ENCODE assay signal across 8 cellular contexts in genomic region chr20:36466089-36466488, GRCh38.
DNase-seq lines count a peak whose midpoint lies in the region; ATAC-seq and TF ChIP-seq lines count a peak whose summit lies in the region.

No MANE protein-coding gene starts in this region.

- no peak overlapping the region for H2AFZ ChIP-seq in PC-3 (ENCODE audit: low read length)

- H3K9me3 ChIP-seq in CD4-positive, alpha-beta memory T cell (ENCODE audit: control insufficient read depth in 1 of 2, low read length in 2 of 2), result no peaks in the 10 kb centered on the region
- H3K9me3 ChIP-seq in PC-3 (ENCODE audit: low read length) (no peaks in the 10 kb centered on the region), duodenal mucosa (ENCODE audit: control insufficient read depth in 1 of 2, low read length in 2 of 2) (no peaks in the 10 kb centered on the region), prostate gland (no peaks in the 10 kb centered on the region)

- H3K9ac ChIP-seq in PC-3 (ENCODE audit: low read length) (peak overlapping the region; percentile 57), duodenal mucosa (ENCODE audit: low read depth in 1 of 2, low read length in 2 of 2) (peak overlapping the region in 1 of 2 donors; percentile 4)

- TF ChIP-seq POLR2A in prostate gland (IDR thresholded peaks at IDR 0.05), result no peak

- H3K4me3 Mint-ChIP-seq in CD4-positive, alpha-beta memory T cell, result peak overlapping the region; percentile 7 to 96 (median 72)

- WGBS in prostate gland, result 40% methylated on average over 3 of the region's 3 CpGs

- H4K20me1 ChIP-seq in PC-3 (ENCODE audit: low read length), result peaks cover 44% of the 10 kb centered on the region

- no peak for TF ChIP-seq CTCF in PC-3 (conservative IDR thresholded peaks at IDR 0.05; ENCODE audit: low read depth, low read length)
- TF ChIP-seq CTCF in prostate gland (IDR thresholded peaks at IDR 0.05), result no peak

- peaks cover 71% of the 10 kb centered on the region for H3K4me1 ChIP-seq in CD4-positive, alpha-beta memory T cell (ENCODE audit: insufficient read depth, low read length)
- H3K4me1 ChIP-seq in PC-3 (ENCODE audit: insufficient read depth, low read length) (peaks cover 50% of the 10 kb centered on the region), duodenal mucosa (ENCODE audit: control insufficient read depth in 1 of 2, insufficient read depth in 2 of 2, low read length in 2 of 2) (peaks cover 74 to 77% of the 10 kb centered on the region in 2 donors), prostate gland (replicated peaks) (peaks cover 14% of the 10 kb centered on the region)

- H3K4me2 ChIP-seq in PC-3 (ENCODE audit: low read length), result peak overlapping the region; percentile 98

- H3K4me3 ChIP-seq in CD4-positive, alpha-beta memory T cell (ENCODE audit: low read length in 2 of 2), result no peak overlapping the region
- peak overlapping the region; percentile 37; the same call in 1 of the 2 replicates for H3K4me3 ChIP-seq in PC-3 (ENCODE audit: low read length)
- peak overlapping the region in 1 of 2 donors; percentile 9 for H3K4me3 ChIP-seq in duodenal mucosa (ENCODE audit: low read depth in 1 of 2, low read length in 2 of 2)
- H3K4me3 ChIP-seq in prostate gland, result no peak overlapping the region

- H3F3A ChIP-seq in PC-3 (ENCODE audit: low read length, unreplicated experiment), result no peaks in the 10 kb centered on the region

- intact Hi-C loops in CD4-positive, alpha-beta memory T cell (cut with micrococcal nuclease), result loop anchor here (2.0 kb wide), 1 partner anchor 27 kb away; no protein-coding TSS in a partner anchor
- intact Hi-C loops in PC-3 (cut with micrococcal nuclease) (no loop called here), prostate gland (cut with DNase I) (loop anchor here (5.0 to 10.0 kb wide), 2 partner anchors 61 to 139 kb away; partner anchors contain the start of gene RAB5IF)

- peak in 1 of 5 donors; percentile 1 for DNase-seq in CD4-positive, alpha-beta memory T cell
- no peak for DNase-seq in PC-3
- DNase-seq in prostate gland (ENCODE audit: low spot score), result no peak
- no peak for DNase-seq in C1 segment of cervical spinal cord (lab: John Stamatoyannopoulos, UW)
- DNase-seq in NCI-H748 treated with DMSO at 0.1 percent for 48 hours (lab: John Stamatoyannopoulos, UW), result no peak
- no peak for DNase-seq in HK-2 (ENCODE audit: unreplicated experiment)
- no peak for DNase-seq in D341Med (ENCODE audit: low spot score)

- no TSS peak for BruUV-seq in PC-3 (replicated peaks; lab: Mats Ljungman, UMichigan)

- POLR2A ChIA-PET in CD4-positive, alpha-beta memory T cell (lab: Charles Lee; ENCODE audit: partially characterized antibody), result interaction anchor here (2.5 to 5.5 kb wide), 2 partner anchors 26 to 139 kb away, joined by 8 to 33 read pairs; partner anchors contain the start of gene RAB5IF
- POLR2A ChIA-PET in PC-3 (lab: Charles Lee; ENCODE audit: unreplicated experiment), result no interaction called here

- no peak for ATAC-seq in PC-3

- H3K27me3 Mint-ChIP-seq in CD4-positive, alpha-beta memory T cell, result no peaks in the 10 kb centered on the region

- no peaks in the 10 kb centered on the region for H3K9me2 ChIP-seq in PC-3 (replicated peaks; ENCODE audit: low read length)

- H3K79me2 ChIP-seq in PC-3 (ENCODE audit: low read length), result peaks cover 87% of the 10 kb centered on the region

- no peaks in the 10 kb centered on the region for H3K27me3 ChIP-seq in CD4-positive, alpha-beta memory T cell (ENCODE audit: insufficient read depth, low read length)
- H3K27me3 ChIP-seq in PC-3 (ENCODE audit: low read length) (no peaks in the 10 kb centered on the region), duodenal mucosa (ENCODE audit: control insufficient read depth in 1 of 2, insufficient read depth in 2 of 2, low read length in 2 of 2) (no peaks in the 10 kb centered on the region), prostate gland (replicated peaks; ENCODE audit: insufficient read depth) (no peaks in the 10 kb centered on the region)

- H3K4me1 Mint-ChIP-seq in CD4-positive, alpha-beta memory T cell, result peaks cover 50 to 88% (median 74%) of the 10 kb centered on the region in 4 donors

- no peaks in the 10 kb centered on the region for H3K9me3 Mint-ChIP-seq in CD4-positive, alpha-beta memory T cell

- peak overlapping the region; percentile 87 to 99 (median 95) for H3K27ac Mint-ChIP-seq in CD4-positive, alpha-beta memory T cell

- peak overlapping the region; percentile 67 for H3K27ac ChIP-seq in CD4-positive, alpha-beta memory T cell (ENCODE audit: low read depth, low read length)
- H3K27ac ChIP-seq in PC-3 (ENCODE audit: low read length) (peak overlapping the region; percentile 92), duodenal mucosa (ENCODE audit: low read depth, low read length) (peak overlapping the region; percentile 33), prostate gland (peak overlapping the region; percentile 25 to 62)

- no peaks in the 10 kb centered on the region for H3K36me3 ChIP-seq in CD4-positive, alpha-beta memory T cell (ENCODE audit: insufficient read depth, low read length)
- H3K36me3 ChIP-seq in PC-3 (ENCODE audit: low read depth, low read length) (no peaks in the 10 kb centered on the region; the same call in 1 of the 2 replicates), duodenal mucosa (ENCODE audit: control insufficient read depth in 1 of 2, insufficient read depth in 2 of 2, low read length in 2 of 2) (peaks cover 0 to 4% of the 10 kb centered on the region in 2 donors), prostate gland (no peaks in the 10 kb centered on the region)

- CTCF ChIA-PET in CD4-positive, alpha-beta memory T cell (lab: Charles Lee; ENCODE audit: partially characterized antibody), result interaction anchor here (0.9 to 1.1 kb wide), 2 partner anchors 26 to 27 kb away, joined by 4 read pairs; no protein-coding TSS in a partner anchor
- CTCF ChIA-PET in PC-3 (lab: Charles Lee), result no interaction called here

- H3K36me3 Mint-ChIP-seq in CD4-positive, alpha-beta memory T cell, result peaks cover 0 to 12% of the 10 kb centered on the region in 2 donors

Comparison
In these comparisons a context has a peak if more than half of its experiments do, and no peak if none do; other contexts are left out.
1. H3K27ac ChIP-seq: peak in every context shown above with its lines; median percentile 92 in PC-3; 67 in CD4-positive, alpha-beta memory T cell; 44 in prostate gland; 33 in duodenal mucosa.